In genomic region chr10:3115685-3116084, GRCh38 we compare ENCODE assay signal across 18 cellular contexts.
"Had no signal": no experiment of that assay in that cellular context is flagged by ENCODE, and none has a peak within 500 bp of the region (broad histone marks: within the 10 kb centered on the region; RNA-seq: fewer than 3 reads in every experiment).

No MANE protein-coding gene starts in this region.

- H3K27ac Mint-ChIP-seq: naive thymus-derived CD4-positive, alpha-beta T cell; nephron progenitor cell had no signal

- H3K4me3 Mint-ChIP-seq: naive thymus-derived CD4-positive, alpha-beta T cell; nephron progenitor cell; type B pancreatic cell had no signal

- H3K27ac ChIP-seq: hepatocyte, suprapubic skin, thyroid gland, uterus had no signal

- DNase-seq: effector memory CD4-positive, alpha-beta T cell; esophagus squamous epithelium; foreskin fibroblast; head of caudate nucleus; mammary epithelial cell; naive thymus-derived CD4-positive, alpha-beta T cell; nephron progenitor cell; small intestine; stimulated activated CD4-positive, alpha-beta T cell treated with anti-CD3 and anti-CD28 coated beads, Interleukin-12 subunit alpha, Interleukin-12 subunit beta, amount 100 ng/mL, for 4 hours; stimulated activated naive CD8-positive, alpha-beta T cell treated with anti-CD3 and anti-CD28 coated beads, Interleukin-15, Interleukin-2, amounts not matched to agents 100 U/mL and 50 U/mL, for 24 hours; thyroid gland; uterus had no signal

- ATAC-seq: left lobe of liver; naive thymus-derived CD4-positive, alpha-beta T cell; right cardiac atrium; stimulated activated naive CD8-positive, alpha-beta T cell treated with anti-CD3 and anti-CD28 coated beads, Interleukin-15, Interleukin-2, amounts not matched to agents 100 U/mL and 50 U/mL, for 24 hours had no signal

- FAIRE-seq: endometrium, small intestine had no signal

- H3K9me3 ChIP-seq: esophagus squamous epithelium, suprapubic skin, thyroid gland, uterus had no signal

- H3K4me1 ChIP-seq: uterus had no signal

- H2AFZ ChIP-seq: hepatocyte had no signal

- H3K27me3 Mint-ChIP-seq: naive thymus-derived CD4-positive, alpha-beta T cell; type B pancreatic cell had no signal

- H3K9me3 Mint-ChIP-seq: nephron progenitor cell, type B pancreatic cell had no signal

- H3K4me2 ChIP-seq: hepatocyte had no signal

- H3K4me3 ChIP-seq: esophagus squamous epithelium, hepatocyte, suprapubic skin, thyroid gland, uterus had no signal

- H3K27me3 ChIP-seq: esophagus squamous epithelium, hepatocyte, suprapubic skin, thyroid gland, uterus had no signal

- H3K36me3 ChIP-seq: uterus had no signal

- H3K79me2 ChIP-seq: hepatocyte had no signal
